In genomic region chr11:27118371-27118770, GRCh38 we compare ENCODE assay signal across 16 cellular contexts.
DNase-seq lines count a peak whose midpoint lies in the region; ATAC-seq, FAIRE-seq and TF ChIP-seq lines count a peak whose summit lies in the region.
"Had no signal": no experiment of that assay in that cellular context is flagged by ENCODE, and none has a peak within 500 bp of the region (broad histone marks: within the 10 kb centered on the region; RNA-seq: fewer than 3 reads in every experiment).

No MANE protein-coding gene starts in this region.

- no peak overlapping the region for H2BK20ac ChIP-seq in IMR-90 (ENCODE audit: low read depth, low read length)

- dilution Hi-C loops in IMR-90 (cut with HindIII; ENCODE audit: low sequenced_read_pairs, unreplicated experiment): no loop called here

- BruUV-seq in IMR-90 (replicated peaks; lab: Mats Ljungman, UMichigan): no TSS peak

- no peak overlapping the region for H2AK9ac ChIP-seq in IMR-90 (replicated peaks; ENCODE audit: low read depth, low read length, poor library complexity)

- no peak overlapping the region for H2AK5ac ChIP-seq in IMR-90 (ENCODE audit: low read depth, low read length)

- H4K91ac ChIP-seq in IMR-90 (ENCODE audit: insufficient read depth, low read depth, low read length): no peak overlapping the region

- H3K9ac ChIP-seq in IMR-90 (ENCODE audit: low read depth, low read length): no peak overlapping the region

- no peaks in the 10 kb centered on the region for H3K4me1 ChIP-seq in IMR-90 (ENCODE audit: control insufficient read depth, insufficient read depth, low read length)

- no peaks in the 10 kb centered on the region for H3K79me1 ChIP-seq in IMR-90 (ENCODE audit: low read depth in 1 of 2, low read length in 2 of 2)

- H3K23ac ChIP-seq in IMR-90 (ENCODE audit: low read depth, low read length): no peak overlapping the region

- no peak overlapping the region for H3K18ac ChIP-seq in IMR-90 (ENCODE audit: low read depth, low read length)

- CTCF ChIA-PET in IMR-90 (lab: Yijun Ruan, JAX): no interaction called here

- H3K36me3 ChIP-seq in IMR-90 (ENCODE audit: control insufficient read depth, insufficient read depth, low read length) (no peaks in the 10 kb centered on the region), WERI-Rb-1 (no peaks in the 10 kb centered on the region)

- no peak overlapping the region for H3K4ac ChIP-seq in IMR-90 (ENCODE audit: low read depth, low read length)

- intact Hi-C loops in IMR-90 (cut with micrococcal nuclease): no loop called here

- no peak for TF ChIP-seq POLR2A in IMR-90 (IDR thresholded peaks at IDR 0.05; ENCODE audit: low read depth, low read length)
- no peak for TF ChIP-seq POLR2A in H54 (IDR thresholded peaks at IDR 0.05; ENCODE audit: low read depth, low read length)

- no peak; the same call in 1 of the 2 replicates for ATAC-seq in IMR-90 (ENCODE audit: low read depth)
- no peak for ATAC-seq in GM21825 (IDR thresholded peaks at IDR 0.05; ENCODE audit: unreplicated experiment)
- ATAC-seq: HCT116, Panc1 had no signal

- no peak overlapping the region for H2BK120ac ChIP-seq in IMR-90 (ENCODE audit: low read depth, low read length)

- no peaks in the 10 kb centered on the region for H3K9me3 ChIP-seq in IMR-90 (ENCODE audit: control insufficient read depth, insufficient read depth, low read length)
- no peaks in the 10 kb centered on the region for H3K9me3 ChIP-seq in WERI-Rb-1 (ENCODE audit: severe bottlenecking)

- no peak for TF ChIP-seq RAD21 in IMR-90 (IDR thresholded peaks at IDR 0.05; ENCODE audit: low read length)

- H3K27me3 ChIP-seq in IMR-90 (ENCODE audit: control insufficient read depth, insufficient read depth, low read length) (no peaks in the 10 kb centered on the region; the same call in 1 of the 2 replicates), WERI-Rb-1 (ENCODE audit: insufficient read depth, low read depth, severe bottlenecking) (peaks cover 13% of the 10 kb centered on the region)

- no peak overlapping the region for H2BK15ac ChIP-seq in IMR-90 (ENCODE audit: low read depth, low read length)

- H2AFZ ChIP-seq in IMR-90 (replicated peaks; ENCODE audit: low read length, poor library complexity): no peak overlapping the region

- H3K14ac ChIP-seq in IMR-90 (replicated peaks; ENCODE audit: low read depth, low read length): no peak overlapping the region

- no CpG with 5 or more reads among the region's 2 CpGs for WGBS in IMR-90 (ENCODE audit: extremely low coverage in 2 of 2, insufficient read length in 1 of 2), 2 experiments

- TF ChIP-seq CTCF in IMR-90 (conservative IDR thresholded peaks at IDR 0.05; ENCODE audit: low read depth, low read length) (no peak), choroid plexus epithelial cell (conservative IDR thresholded peaks at IDR 0.05; ENCODE audit: low read depth, low read length) (no peak), WERI-Rb-1 (IDR thresholded peaks at IDR 0.05; ENCODE audit: low read depth, low read length) (no peak)

- H3K56ac ChIP-seq in IMR-90 (ENCODE audit: extremely low read depth, insufficient read depth, low read length): no peak overlapping the region

- H3K9me1 ChIP-seq in IMR-90 (ENCODE audit: insufficient read depth, low read length): no peaks in the 10 kb centered on the region

- H4K8ac ChIP-seq in IMR-90 (ENCODE audit: low read depth in 2 of 2, low read length in 2 of 2): no peak overlapping the region

- H4K20me1 ChIP-seq in IMR-90 (ENCODE audit: insufficient read depth, low read length): no peaks in the 10 kb centered on the region

- no peak overlapping the region for H3K4me2 ChIP-seq in IMR-90 (ENCODE audit: low read depth, low read length)

- no peak overlapping the region for H3K4me3 ChIP-seq in IMR-90 (ENCODE audit: insufficient read depth, low read depth, low read length)
- no peak overlapping the region for H3K4me3 ChIP-seq in choroid plexus epithelial cell (ENCODE audit: low read depth, low read length)
- H3K4me3 ChIP-seq in WERI-Rb-1 (ENCODE audit: low read depth, low read length): no peak overlapping the region

- no peak overlapping the region for H4K5ac ChIP-seq in IMR-90 (ENCODE audit: low read depth, low read length)

- H3K27ac ChIP-seq in IMR-90 (ENCODE audit: insufficient read depth, low read length) (no peak overlapping the region), WERI-Rb-1 (no peak overlapping the region)

- H2BK5ac ChIP-seq in IMR-90 (ENCODE audit: low read depth, low read length, poor library complexity, severe bottlenecking): no peak overlapping the region

- no peak for FAIRE-seq in H54 (lab: Jason Lieb, UNC)

- DNase-seq in AG08395 (ENCODE audit: low spot score): peak; percentile 22
- peak; percentile 6 for DNase-seq in IMR-90
- peak; percentile 58 for DNase-seq in choroid plexus epithelial cell (ENCODE audit: low read depth)
- peak; percentile 65 for DNase-seq in iris pigment epithelial cell (ENCODE audit: low read depth)
- DNase-seq in WERI-Rb-1: no peak
- DNase-seq in H54 (ENCODE audit: insufficient read length, low spot score): no peak
- DNase-seq in NCI-H774 (lab: John Stamatoyannopoulos, UW): no peak
- DNase-seq: 8988T, NCI-H1048, NCI-H1436 treated with DMSO at 0.1 percent for 48 hours, NCI-H2029 treated with DMSO at 0.1 percent for 48 hours, NCI-H2171 treated with DMSO at 0.1 percent for 48 hours, NCI-H82 had no signal

- in situ Hi-C loops in IMR-90 (cut with MboI; ENCODE audit: low sequenced_read_pairs): no loop called here

- POLR2A ChIA-PET in IMR-90 (lab: Charles Lee; ENCODE audit: unreplicated experiment): no interaction called here

TF ChIP-seq in IMR-90, 13 proteins besides CTCF, POLR2A, EP300 and RAD21:
- no peak for TF ChIP-seq MXI1 (IDR thresholded peaks at IDR 0.05; ENCODE audit: borderline replicate concordance, low read depth, low read length)
- peak; percentile 33; the same call in 1 of the 2 replicates for TF ChIP-seq CEBPB (IDR thresholded peaks at IDR 0.05; ENCODE audit: low read depth, low read length)
- TF ChIP-seq BHLHE40 (IDR thresholded peaks at IDR 0.05; ENCODE audit: low read depth, low read length): no peak
- TF ChIP-seq USF2 (IDR thresholded peaks at IDR 0.05; ENCODE audit: low read depth, low read length): peak; percentile 40; the same call in 1 of the 2 replicates
- TF ChIP-seq RFX5 (IDR thresholded peaks at IDR 0.05; ENCODE audit: low read depth, low read length): no peak
TF ChIP-seq in IMR-90: peak in this region for 2.

Comparison
In these comparisons a context has a peak if more than half of its experiments do, and no peak if none do; other contexts are left out.
1. DNase-seq: peak in AG08395 (single experiment), IMR-90 (single experiment), choroid plexus epithelial cell (single experiment) and iris pigment epithelial cell (single experiment); none in WERI-Rb-1 (single experiment), H54 (single experiment) and NCI-H774 (single experiment).